ENCODE assay signal across 8 cellular contexts in genomic region chr17:78748730-78749317, GRCh38. TPM values are rescaled to one million over a fixed set of nuclear protein-coding genes. Genes with fewer than 3 reads are reported as not detected.
DNase-seq lines count a peak whose midpoint lies in the region; ATAC-seq and TF ChIP-seq lines count a peak whose summit lies in the region.

No MANE protein-coding gene starts in this region.

- ATAC-seq in GM21360 (IDR thresholded peaks at IDR 0.05; ENCODE audit: unreplicated experiment), result peak; percentile 43

- DNase-seq in NCI-H69 (lab: John Stamatoyannopoulos, UW) (peak; percentile 63), fibroblast of villous mesenchyme (ENCODE audit: low read depth) (peak; percentile 84), NCI-H226 (no peak), NCI-H187 treated with DMSO at 0.1 percent for 48 hours (lab: John Stamatoyannopoulos, UW) (no peak), NCI-H2029 (lab: John Stamatoyannopoulos, UW) (no peak)
- peak; percentile 75 for DNase-seq in activated T-cell treated with anti-CD3 and anti-CD28 coated beads, Interleukin-2, amount 50 U/mL, for 1 hour
- peak; percentile 78 for DNase-seq in stimulated activated CD4-positive, alpha-beta T cell treated with anti-CD3 and anti-CD28 coated beads, Interleukin-15, amount 100 ng/mL, for 24 hours

- no peak for TF ChIP-seq CTCF in fibroblast of villous mesenchyme (IDR thresholded peaks at IDR 0.05; ENCODE audit: insufficient read depth, low read depth, low read length)

- H3K4me3 ChIP-seq in fibroblast of villous mesenchyme (ENCODE audit: low read depth, low read length), result no peak overlapping the region

RNA-seq across cellular contexts. Expression of gene CYTH1, which starts 33.2 kb away (rescaled TPM):
- total RNA-seq in fibroblast of villous mesenchyme, result 16.4 and 19.4 TPM in 2 replicates

Comparison
In these comparisons a context has a peak if more than half of its experiments do, and no peak if none do; other contexts are left out.
1. DNase-seq: peak in NCI-H69 (single experiment), activated T-cell treated with anti-CD3 and anti-CD28 coated beads, Interleukin-2, amount 50 U/mL, for 1 hour (single experiment), fibroblast of villous mesenchyme (single experiment) and stimulated activated CD4-positive, alpha-beta T cell treated with anti-CD3 and anti-CD28 coated beads, Interleukin-15, amount 100 ng/mL, for 24 hours (single experiment); none in NCI-H226 (single experiment), NCI-H187 treated with DMSO at 0.1 percent for 48 hours (single experiment) and NCI-H2029 (single experiment).